Comparison of ENCODE assay signal across 8 cellular contexts in the genomic region with DNA sequence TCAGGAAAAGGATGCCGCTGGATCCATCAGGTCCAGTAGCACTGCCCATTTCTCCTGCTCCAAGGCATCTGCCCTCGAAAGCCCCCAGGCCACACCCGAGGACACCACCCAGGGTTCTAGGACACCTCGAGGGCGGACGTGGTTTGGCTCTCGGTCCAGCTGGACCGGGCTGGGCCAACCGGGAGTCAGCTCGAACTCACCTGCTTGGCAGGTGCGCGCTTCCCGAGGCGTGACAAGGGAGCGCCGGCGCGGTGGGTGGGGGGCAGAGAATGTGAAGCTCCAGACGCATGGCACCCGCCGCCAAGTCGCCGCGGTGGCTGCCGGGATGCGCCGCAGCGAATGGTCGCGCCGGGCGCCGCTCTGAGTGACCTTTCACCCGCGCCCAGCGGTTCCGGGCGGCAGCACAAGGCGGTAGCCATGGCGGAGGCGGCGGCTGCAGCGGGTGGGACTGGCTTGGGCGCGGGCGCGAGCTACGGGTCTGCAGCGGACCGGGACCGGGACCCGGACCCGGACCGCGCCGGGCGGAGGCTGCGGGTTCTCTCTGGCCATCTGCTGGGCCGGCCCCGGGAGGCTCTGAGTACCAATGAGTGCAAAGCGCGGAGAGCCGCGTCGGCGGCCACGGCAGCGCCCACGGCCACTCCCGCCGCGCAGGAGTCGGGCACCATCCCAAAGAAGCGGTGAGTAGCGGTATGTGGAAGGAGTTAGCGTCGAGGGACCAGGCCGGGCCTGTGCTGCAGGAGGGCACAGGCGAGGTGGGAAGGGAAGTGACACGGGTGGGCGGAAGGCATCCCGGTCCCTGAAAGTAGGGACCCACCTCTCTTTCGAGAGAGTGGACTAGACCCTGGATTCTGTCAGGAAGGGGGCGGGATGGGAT. TPM values are rescaled to one million over a fixed set of nuclear protein-coding genes. Genes with fewer than 3 reads are reported as not detected.
DNase-seq lines count a peak whose midpoint lies in the region; ATAC-seq and TF ChIP-seq lines count a peak whose summit lies in the region.

A gene (plus strand): TSS at position 401 of the 874 bp plus-strand sequence. CDS start 17 bp downstream, at position 418.

- H3K27me3 ChIP-seq in DOHH2 (ENCODE audit: control insufficient read depth, low read length) (no peaks in the 10 kb centered on the region), SJCRH30 (no peaks in the 10 kb centered on the region), suprapubic skin (no peaks in the 10 kb centered on the region)

- peak within 1 kb of the TSS; percentile 94 for H3K4me3 ChIP-seq in DOHH2 (ENCODE audit: low read length)
- peak within 1 kb of the TSS; percentile 89 for H3K4me3 ChIP-seq in SJCRH30
- H3K4me3 ChIP-seq in suprapubic skin = peak within 1 kb of the TSS; percentile 86

- TF ChIP-seq POLR2A in suprapubic skin (IDR thresholded peaks at IDR 0.05) = peak in 1 of 2 donors; percentile 17

- no peak for TF ChIP-seq EP300 in suprapubic skin (IDR thresholded peaks at IDR 0.05)

- H4K20me1 ChIP-seq in DOHH2 (ENCODE audit: control insufficient read depth, insufficient read depth, low read depth, low read length) = no peaks in the 10 kb centered on the region; the same call in 1 of the 2 replicates

- H3K79me2 ChIP-seq in DOHH2 (ENCODE audit: control insufficient read depth, low read length) = peaks cover 58% of the 10 kb centered on the region

- WGBS in suprapubic skin = 5% methylated on average over 20 of the region's 84 CpGs

- H3K4me1 ChIP-seq in DOHH2 (ENCODE audit: control insufficient read depth, low read length) (peaks cover 26% of the 10 kb centered on the region), SJCRH30 (peaks cover 14% of the 10 kb centered on the region), suprapubic skin (peaks cover 31% of the 10 kb centered on the region)

- peak; percentile 76 for DNase-seq in KBM-7
- peak; percentile 81 to 82 for DNase-seq in SJCRH30
- DNase-seq in activated gamma-delta T cell treated with anti-CD3 and anti-CD28 coated beads, Interleukin-2, amount 50 U/mL, for 16 hours (ENCODE audit: low read depth) = peak; percentile 50
- peak; percentile 69 for DNase-seq in germinal center (ENCODE audit: low spot score)
- DNase-seq in occipital lobe (lab: John Stamatoyannopoulos, UW) = peak; percentile 64
- peak; percentile 81 to 85 for DNase-seq in suprapubic skin (ENCODE audit: low spot score in 2 of 2)

- TF ChIP-seq CTCF in DOHH2 (IDR thresholded peaks at IDR 0.05; ENCODE audit: low read depth, low read length, poor library complexity, severe bottlenecking) (no peak), suprapubic skin (IDR thresholded peaks at IDR 0.05) (peak in 1 of 2 donors; percentile 11)

- in situ Hi-C loops in KBM-7 (cut with MboI; ENCODE audit: low pct_unique_long_range_greater_than_20kb, low sequenced_read_pairs) = no loop called here

- H3K9me2 ChIP-seq in DOHH2 (replicated peaks; ENCODE audit: control insufficient read depth, low read length) = no peaks in the 10 kb centered on the region

- peak within 1 kb of the TSS; percentile 90 for H3K4me2 ChIP-seq in DOHH2 (ENCODE audit: low read length)

- H3K9me3 ChIP-seq in DOHH2 (ENCODE audit: control insufficient read depth, insufficient read depth, low read length) (no peaks in the 10 kb centered on the region), SJCRH30 (replicated peaks) (no peaks in the 10 kb centered on the region), suprapubic skin (no peaks in the 10 kb centered on the region)

- H3F3A ChIP-seq in DOHH2 (ENCODE audit: control insufficient read depth, insufficient read depth) = 0 out of 2 replicates have a peak, but pooled peaks cover 3% of the 10 kb centered on the region

- peak; percentile 88 for ATAC-seq in GM21723 (IDR thresholded peaks at IDR 0.05; ENCODE audit: unreplicated experiment)

- H3K27ac ChIP-seq in DOHH2 (ENCODE audit: low read depth, low read length) (no peak within 1 kb of the TSS), SJCRH30 (peak within 1 kb of the TSS; percentile 72), suprapubic skin (peak within 1 kb of the TSS; percentile 70)

- H3K36me3 ChIP-seq in DOHH2 (ENCODE audit: control insufficient read depth, low read length) (peaks cover 4% of the 10 kb centered on the region; the same call in 1 of the 2 replicates), SJCRH30 (no peaks in the 10 kb centered on the region), suprapubic skin (no peaks in the 10 kb centered on the region)

RNA-seq across cellular contexts. Expression of the gene that starts here (rescaled TPM):
- 56.4 and 66.7 TPM in 2 replicates for total RNA-seq in SJCRH30 (2014; rRNA removed; shearing (Covaris generic))
- total RNA-seq in occipital lobe (71.3 TPM), suprapubic skin (10 to 100 TPM; 10.9 to 19.4 (median 13.9) TPM)
